Comparison of ENCODE assay signal across 7 cellular contexts in the genomic region with DNA sequence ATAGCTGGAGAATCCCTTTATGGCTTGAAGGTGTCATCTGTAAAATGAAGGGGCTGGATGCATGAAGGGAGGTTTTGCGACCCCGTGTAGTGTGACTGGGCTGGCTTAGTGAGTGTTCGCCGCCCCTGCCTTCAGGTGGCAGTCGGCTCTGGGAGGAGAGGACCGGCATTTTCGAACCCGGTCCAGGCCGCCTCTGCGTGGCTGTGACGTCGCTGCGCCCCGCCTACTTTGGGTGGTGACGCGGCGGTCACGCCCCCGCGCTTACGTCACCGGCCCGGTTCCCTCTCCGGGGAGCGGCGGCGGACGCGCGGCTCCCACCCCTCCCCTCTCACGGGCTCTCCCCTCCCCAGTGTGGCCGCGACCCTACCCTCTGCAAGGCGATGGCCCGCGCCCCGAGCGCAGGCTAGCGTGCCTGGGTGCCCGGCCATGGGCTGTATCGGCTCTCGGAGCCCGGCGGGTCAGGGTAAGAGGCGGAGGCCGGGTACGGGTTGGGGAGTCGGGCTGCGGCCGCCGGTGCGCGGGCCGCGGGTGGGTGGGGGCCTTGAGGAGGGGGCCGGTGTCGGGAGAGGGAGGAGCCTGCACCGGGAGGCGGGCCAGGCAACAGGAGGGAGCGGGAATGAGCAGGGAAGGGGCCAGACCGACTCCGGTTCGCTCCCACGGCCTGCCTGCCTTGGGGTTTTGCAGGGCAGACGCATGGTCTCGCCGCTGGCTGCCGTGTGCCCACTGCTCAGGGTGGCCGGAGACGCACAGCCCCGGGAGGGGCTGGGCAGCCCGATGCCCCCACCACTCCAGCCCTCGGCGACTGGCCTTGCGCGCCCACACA. TPM values are rescaled to one million over a fixed set of nuclear protein-coding genes. Genes with fewer than 3 reads are reported as not detected.
DNase-seq lines count a peak whose midpoint lies in the region; ATAC-seq and TF ChIP-seq lines count a peak whose summit lies in the region.

No MANE protein-coding gene starts in this region.

- peaks cover 14 to 40% (median 38%) of the 10 kb centered on the region in 4 donors for H3K36me3 ChIP-seq in liver (ENCODE audit: control insufficient read depth in 4 of 4, insufficient read depth in 3 of 4, low read depth in 1 of 4, low read length in 3 of 4)

- peak overlapping the region; percentile 82 for H3K4me3 Mint-ChIP-seq in dendritic cell treated with granulocyte-macrophage colony-stimulating factor and Interleukin-4, amounts not matched to agents 40 ng/mL and 50 ng/mL, for 4 days

- peak; percentile 83 for ATAC-seq in HG03095 (IDR thresholded peaks at IDR 0.05; ENCODE audit: unreplicated experiment)

- H3K4me1 ChIP-seq in liver (ENCODE audit: control insufficient read depth in 4 of 4, insufficient read depth in 4 of 4, low read length in 3 of 4), result peaks cover 0 to 13% (median 6%) of the 10 kb centered on the region in 4 donors

- TF ChIP-seq RAD21 in liver (IDR thresholded peaks at IDR 0.05), result no peak

- intact Hi-C loops in dendritic cell treated with granulocyte-macrophage colony-stimulating factor and Interleukin-4, amounts not matched to agents 40 ng/mL and 50 ng/mL, for 4 days (cut with micrococcal nuclease), result loop anchor here (2.0 kb wide), 1 partner anchor 17 kb away; no protein-coding TSS in a partner anchor

- no peaks in the 10 kb centered on the region for H3K9me3 ChIP-seq in liver (ENCODE audit: control insufficient read depth in 4 of 4, low read length in 3 of 4)

- peaks cover 71% of the 10 kb centered on the region for H3K36me3 Mint-ChIP-seq in dendritic cell treated with granulocyte-macrophage colony-stimulating factor and Interleukin-4, amounts not matched to agents 40 ng/mL and 50 ng/mL, for 4 days (ENCODE audit: low read depth)

- peaks cover 70% of the 10 kb centered on the region for H3K4me1 Mint-ChIP-seq in dendritic cell treated with granulocyte-macrophage colony-stimulating factor and Interleukin-4, amounts not matched to agents 40 ng/mL and 50 ng/mL, for 4 days (ENCODE audit: low read depth)

- H3K9ac ChIP-seq in liver (ENCODE audit: low read depth in 1 of 2, low read length in 2 of 2), result peak overlapping the region; percentile 46 to 50

- H3K27me3 ChIP-seq in liver (ENCODE audit: control insufficient read depth in 4 of 4, insufficient read depth in 4 of 4, low read length in 3 of 4), result no peaks in the 10 kb centered on the region

- H3K9me3 Mint-ChIP-seq in dendritic cell treated with granulocyte-macrophage colony-stimulating factor and Interleukin-4, amounts not matched to agents 40 ng/mL and 50 ng/mL, for 4 days, result no peaks in the 10 kb centered on the region

- TF ChIP-seq CTCF in liver (IDR thresholded peaks at IDR 0.05; ENCODE audit: low read depth, low read length, missing input control), result no peak

- peak; percentile 81 for DNase-seq in NCI-H510A treated with DMSO at 0.1 percent for 48 hours (lab: John Stamatoyannopoulos, UW)
- DNase-seq in activated CD4-positive, alpha-beta T cell treated with anti-CD3 and anti-CD28 coated beads, Interleukin-2, amount 50 U/mL, for 24 hours (ENCODE audit: low read depth in 1 of 2, low spot score in 1 of 2), result peak; percentile 80 to 85
- DNase-seq in stimulated activated CD4-positive, alpha-beta T cell treated with anti-CD3 and anti-CD28 coated beads, Interleukin-4, amount 100 ng/mL, for 1 hour, result peak; percentile 89

- peak overlapping the region; percentile 84 to 89 for H3K27ac ChIP-seq in liver (ENCODE audit: low read depth in 1 of 2, low read length in 2 of 2)

- H3K27ac Mint-ChIP-seq in dendritic cell treated with granulocyte-macrophage colony-stimulating factor and Interleukin-4, amounts not matched to agents 40 ng/mL and 50 ng/mL, for 4 days, result peak overlapping the region; percentile 90

- peak overlapping the region; percentile 47 to 68 (median 62) for H3K4me3 ChIP-seq in liver (ENCODE audit: low read depth in 1 of 3, low read length in 3 of 3)

- TF ChIP-seq POLR2A in GM18526 (IDR thresholded peaks at IDR 0.05; ENCODE audit: extremely low read depth, insufficient read length), result peak; percentile 56

- WGBS in liver, result 1% methylated on average over 76 of the region's 76 CpGs

- no peaks in the 10 kb centered on the region for H3K27me3 Mint-ChIP-seq in dendritic cell treated with granulocyte-macrophage colony-stimulating factor and Interleukin-4, amounts not matched to agents 40 ng/mL and 50 ng/mL, for 4 days

TF ChIP-seq in liver, 16 proteins besides CTCF, POLR2A, EP300 and RAD21:
- TF ChIP-seq RXRA (IDR thresholded peaks at IDR 0.05) (no peak), FOXA1 (IDR thresholded peaks at IDR 0.05) (no peak), YY1 (IDR thresholded peaks at IDR 0.05) (peak; percentile 54), SP1 (IDR thresholded peaks at IDR 0.05) (peak; percentile 28), EGR1 (IDR thresholded peaks at IDR 0.05; ENCODE audit: low read depth in 2 of 2) (peak; percentile 75 to 81), TAF1 (conservative IDR thresholded peaks at IDR 0.05) (no peak), FOXA2 (IDR thresholded peaks at IDR 0.05) (no peak), HNF4A (conservative IDR thresholded peaks at IDR 0.05) (no peak), JUND (IDR thresholded peaks at IDR 0.05) (peak in 1 of 2 donors; percentile 17), HNF4G (IDR thresholded peaks at IDR 0.05) (no peak), GABPA (IDR thresholded peaks at IDR 0.05 in 1 of 2, conservative IDR thresholded peaks at IDR 0.05 in 1 of 2) (no peak), NR2F2 (IDR thresholded peaks at IDR 0.05) (no peak)
- TF ChIP-seq, protein P1, sequence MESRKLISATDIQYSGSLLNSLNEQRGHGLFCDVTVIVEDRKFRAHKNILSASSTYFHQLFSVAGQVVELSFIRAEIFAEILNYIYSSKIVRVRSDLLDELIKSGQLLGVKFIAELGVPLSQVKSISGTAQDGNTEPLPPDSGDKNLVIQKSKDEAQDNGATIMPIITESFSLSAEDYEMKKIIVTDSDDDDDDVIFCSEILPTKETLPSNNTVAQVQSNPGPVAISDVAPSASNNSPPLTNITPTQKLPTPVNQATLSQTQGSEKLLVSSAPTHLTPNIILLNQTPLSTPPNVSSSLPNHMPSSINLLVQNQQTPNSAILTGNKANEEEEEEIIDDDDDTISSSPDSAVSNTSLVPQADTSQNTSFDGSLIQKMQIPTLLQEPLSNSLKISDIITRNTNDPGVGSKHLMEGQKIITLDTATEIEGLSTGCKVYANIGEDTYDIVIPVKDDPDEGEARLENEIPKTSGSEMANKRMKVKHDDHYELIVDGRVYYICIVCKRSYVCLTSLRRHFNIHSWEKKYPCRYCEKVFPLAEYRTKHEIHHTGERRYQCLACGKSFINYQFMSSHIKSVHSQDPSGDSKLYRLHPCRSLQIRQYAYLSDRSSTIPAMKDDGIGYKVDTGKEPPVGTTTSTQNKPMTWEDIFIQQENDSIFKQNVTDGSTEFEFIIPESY (IDR thresholded peaks at IDR 0.05), result no peak
- TF ChIP-seq, protein P2, sequence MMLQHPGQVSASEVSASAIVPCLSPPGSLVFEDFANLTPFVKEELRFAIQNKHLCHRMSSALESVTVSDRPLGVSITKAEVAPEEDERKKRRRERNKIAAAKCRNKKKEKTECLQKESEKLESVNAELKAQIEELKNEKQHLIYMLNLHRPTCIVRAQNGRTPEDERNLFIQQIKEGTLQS (IDR thresholded peaks at IDR 0.05), result no peak
- TF ChIP-seq, protein P3, sequence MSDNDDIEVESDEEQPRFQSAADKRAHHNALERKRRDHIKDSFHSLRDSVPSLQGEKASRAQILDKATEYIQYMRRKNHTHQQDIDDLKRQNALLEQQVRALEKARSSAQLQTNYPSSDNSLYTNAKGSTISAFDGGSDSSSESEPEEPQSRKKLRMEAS (IDR thresholded peaks at IDR 0.05), result no peak

RNA-seq across cellular contexts. Expression of a gene that starts 1.5 kb away (rescaled TPM):
- total RNA-seq in liver, result 1 to 10 TPM; 3.5 to 5.7 TPM
- polyA plus RNA-seq in liver, result 1 to 10 TPM in 1 of 2 donors, under 1 TPM in 1; 0.81 to 1.9 TPM

RNA-seq across cellular contexts. Expression of a gene that starts 21.5 kb away (rescaled TPM):
- 100 to 1,000 TPM; 162 to 329 TPM for total RNA-seq in liver
- 100 to 1,000 TPM; 140 to 253 TPM for polyA plus RNA-seq in liver

RNA-seq across cellular contexts. Expression of a gene that starts 25.5 kb away (rescaled TPM):
- 1 to 10 TPM; 3.6 to 3.9 TPM for total RNA-seq in liver
- polyA plus RNA-seq in liver, result 1 to 10 TPM; 1.1 to 1.6 TPM

RNA-seq across cellular contexts. Expression of a gene that starts 25.6 kb away (rescaled TPM):
- total RNA-seq in liver, result 10 to 100 TPM; 25.7 to 55.7 TPM
- 10 to 100 TPM; 43.1 to 43.9 TPM for polyA plus RNA-seq in liver

RNA-seq across cellular contexts. Expression of a gene that starts 36.8 kb away (rescaled TPM):
- total RNA-seq in liver, result 100 to 1,000 TPM; 200 to 213 TPM
- 100 to 1,000 TPM in 1 of 2 donors, 10 to 100 TPM in 1; 77.5 to 122 TPM for polyA plus RNA-seq in liver

Comparison
In these comparisons a context has a peak if more than half of its experiments do, and no peak if none do; other contexts are left out.
1. Peak in every context shown above with its lines: DNase-seq, ATAC-seq, H3K4me3 ChIP-seq and H3K27ac ChIP-seq.